8 cellular contexts compared by ENCODE assay signal in the genomic region with DNA sequence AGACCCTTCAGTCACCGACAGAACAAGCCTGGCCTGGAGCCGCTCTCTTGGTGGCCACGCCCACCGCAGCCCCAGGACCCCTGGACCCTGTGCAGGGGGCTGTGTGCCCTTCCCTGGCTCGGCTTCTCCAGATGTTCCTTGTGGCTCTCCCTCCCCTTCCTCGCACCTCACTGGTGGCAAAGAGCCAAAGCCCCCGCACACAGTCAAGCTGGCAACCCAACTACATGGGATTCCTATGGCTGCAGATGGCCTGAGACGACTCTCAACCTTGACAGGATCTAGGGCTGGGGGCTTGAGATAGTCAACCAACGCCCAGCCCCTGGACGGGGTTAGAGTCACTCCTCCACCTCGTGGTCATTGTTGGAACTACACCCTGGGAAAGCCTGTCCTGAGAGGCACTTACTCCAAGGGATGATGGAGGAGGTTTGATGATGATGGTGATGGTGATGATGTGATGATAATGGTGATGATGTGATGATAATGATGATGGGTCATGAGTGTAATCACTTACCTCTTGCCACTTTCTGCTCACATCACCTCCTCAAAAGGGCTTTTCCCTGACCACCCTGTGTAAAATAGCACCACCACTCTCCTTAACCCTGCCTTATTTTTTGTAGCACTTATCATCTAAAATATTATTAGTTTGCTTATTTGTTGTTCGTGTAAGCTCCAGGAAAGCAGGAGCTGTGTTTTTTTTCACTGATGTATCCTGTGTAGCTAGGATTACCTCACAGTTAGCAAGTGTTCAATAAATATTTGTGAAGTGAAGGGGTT.
DNase-seq lines count a peak whose midpoint lies in the region; ATAC-seq and TF ChIP-seq lines count a peak whose summit lies in the region.

No MANE protein-coding gene starts in this region.

- in situ Hi-C loops in astrocyte of the cerebellum (cut with HindIII; ENCODE audit: low sequenced_read_pairs) = no loop called here

- peak; percentile 88 for TF ChIP-seq CTCF in astrocyte of the cerebellum (IDR thresholded peaks at IDR 0.05; ENCODE audit: low read depth, low read length, missing control alignments)

- no peaks in the 10 kb centered on the region for H3K9me3 ChIP-seq in iPS DF 6.9 (ENCODE audit: control insufficient read depth, insufficient read depth, low read length)

- DNase-seq in Daoy (ENCODE audit: low read depth) = peak; percentile 28
- peak; percentile 27 for DNase-seq in KG1 (lab: John Stamatoyannopoulos, UW)
- DNase-seq in SKM-1 treated with dmso at 0.1 percent for 144 hours (lab: John Stamatoyannopoulos, UW; ENCODE audit: unreplicated experiment) = peak; percentile 32
- peak; percentile 20 for DNase-seq in astrocyte of the cerebellum (ENCODE audit: low read depth)
- DNase-seq in iPS DF 6.9 (ENCODE audit: low read depth, low spot score) = peak; percentile 87
- peak; percentile 31 to 73 (median 41) for DNase-seq in stimulated activated CD4-positive, alpha-beta T cell treated with anti-CD3 and anti-CD28 coated beads, Interleukin-12 subunit alpha, Interleukin-12 subunit beta, amount 100 ng/mL, for 48 hours (ENCODE audit: low read depth in 2 of 3, low spot score in 1 of 3)

- ATAC-seq in HG03097 (IDR thresholded peaks at IDR 0.05; ENCODE audit: low FRiP score, unreplicated experiment) (no peak), GM21447 (IDR thresholded peaks at IDR 0.05; ENCODE audit: unreplicated experiment) (no peak)

- H3K4me1 ChIP-seq in iPS DF 6.9 (ENCODE audit: control insufficient read depth, insufficient read depth, low read length) = peaks cover 3% of the 10 kb centered on the region

- no peaks in the 10 kb centered on the region for H3K27me3 ChIP-seq in iPS DF 6.9 (ENCODE audit: control insufficient read depth, insufficient read depth, low read length)

- no peak overlapping the region for H3K27ac ChIP-seq in iPS DF 6.9 (ENCODE audit: low read length)

- H3K4me3 ChIP-seq in astrocyte of the cerebellum (ENCODE audit: low read depth, low read length) (no peak overlapping the region), iPS DF 6.9 (ENCODE audit: low read length) (no peak overlapping the region)

- H3K36me3 ChIP-seq in iPS DF 6.9 (ENCODE audit: control insufficient read depth, insufficient read depth, low read length) = no peaks in the 10 kb centered on the region

- no CpG with 5 or more reads among the region's 12 CpGs for WGBS in iPS DF 6.9 (ENCODE audit: insufficient coverage, insufficient read length)

Comparison
In these comparisons a context has a peak if more than half of its experiments do, and no peak if none do; other contexts are left out.
1. DNase-seq: peak in every context shown above with its lines; median percentile 87 in iPS DF 6.9; 41 in stimulated activated CD4-positive, alpha-beta T cell treated with anti-CD3 and anti-CD28 coated beads, Interleukin-12 subunit alpha, Interleukin-12 subunit beta, amount 100 ng/mL, for 48 hours; 32 in SKM-1 treated with dmso at 0.1 percent for 144 hours; 28 in Daoy; 27 in KG1; 20 in astrocyte of the cerebellum.